In the genomic region with DNA sequence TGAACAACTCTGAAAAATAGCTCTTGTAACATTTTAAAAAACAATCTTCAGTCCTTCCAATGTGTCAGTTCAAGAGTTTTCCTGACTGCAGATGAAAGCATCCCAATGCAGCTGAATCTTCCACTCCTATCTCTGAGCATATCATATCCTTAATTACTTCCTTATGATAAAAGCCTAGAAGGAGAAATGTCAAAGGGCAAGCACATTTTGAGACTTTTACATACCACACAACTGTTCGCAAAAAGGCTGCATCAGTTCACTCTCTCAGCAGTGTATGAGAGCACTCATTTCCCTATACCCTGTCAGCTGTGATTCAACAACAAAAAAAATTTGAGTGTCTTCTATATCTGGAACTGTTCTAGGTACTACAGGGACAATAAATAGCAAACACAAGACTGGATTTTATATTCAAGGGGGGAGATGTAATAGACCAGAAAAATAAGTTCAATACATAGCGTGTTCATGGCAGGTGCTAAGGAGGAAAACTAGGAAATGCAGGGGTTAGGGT, we compare ENCODE assay signal across 1 cellular context.
TF ChIP-seq lines count a peak whose summit lies in the region.

No MANE protein-coding gene starts in this region.

TF ChIP-seq in endothelial cell of umbilical vein, 7 proteins besides CTCF, POLR2A, EP300 and RAD21:
- TF ChIP-seq MYC (IDR thresholded peaks at IDR 0.05; ENCODE audit: low read depth, low read length), result no peak
- peak; percentile 37 for TF ChIP-seq GATA2 (IDR thresholded peaks at IDR 0.05; ENCODE audit: insufficient read depth, insufficient read length, low read depth, low read length)
